Comparison of ENCODE assay signal across 39 cellular contexts in the genomic region with DNA sequence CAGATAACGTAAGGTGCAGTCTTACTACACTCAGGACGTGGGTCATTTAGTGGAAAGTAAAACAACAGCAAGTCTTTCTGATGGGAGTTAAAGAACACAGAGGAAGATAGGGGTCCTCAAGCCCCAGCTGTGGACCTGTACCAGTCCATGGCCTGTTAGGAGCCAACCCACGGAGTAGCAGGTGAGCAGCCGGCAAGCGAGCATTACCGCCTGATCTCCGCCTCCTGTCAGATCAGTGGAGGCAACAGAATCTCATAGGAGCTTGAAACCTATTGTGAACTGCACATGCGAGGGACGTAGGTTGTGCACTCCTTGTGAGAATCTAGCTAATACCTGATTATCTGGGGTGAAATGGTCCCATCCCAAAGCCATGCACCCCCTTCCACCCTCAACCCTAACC.
"Had no signal": no experiment of that assay in that cellular context is flagged by ENCODE, and none has a peak within 500 bp of the region (broad histone marks: within the 10 kb centered on the region; RNA-seq: fewer than 3 reads in every experiment).

No MANE protein-coding gene starts in this region.

- H3K9me3 Mint-ChIP-seq: activated naive CD4-positive, alpha-beta T cell treated with anti-CD3 and anti-CD28 coated beads, Interleukin-2, amount 50 U/mL, for 24 hours; activated naive CD8-positive, alpha-beta T cell treated with anti-CD3 and anti-CD28 coated beads, Interleukin-2, amount 50 U/mL, for 24 hours; brain had no signal

- H3K27ac ChIP-seq: adrenal gland, ascending aorta, body of pancreas, brain microvascular endothelial cell, breast epithelium, cardiac muscle cell had no signal

- ATAC-seq: activated naive CD4-positive, alpha-beta T cell treated with anti-CD3 and anti-CD28 coated beads, Interleukin-2, amount 50 U/mL, for 72 hours; activated naive CD8-positive, alpha-beta T cell treated with anti-CD3 and anti-CD28 coated beads, Interleukin-2, amount 50 U/mL, for 24 hours; activated T-cell treated with anti-CD3 and anti-CD28 coated beads, Interleukin-2, amount 50 U/mL, for 4 hours; activated T-cell treated with anti-CD3 and anti-CD28 coated beads, Interleukin-2, amount 50 U/mL, for 72 hours; activated T-helper 17 cell treated with anti-CD3 and anti-CD28 coated beads, Interleukin-2, amount 50 U/mL, for 72 hours; body of pancreas had no signal

- H3K4me3 ChIP-seq: adrenal gland, ascending aorta, body of pancreas, breast epithelium, cardiac muscle cell had no signal

- DNase-seq: activated gamma-delta T cell; activated gamma-delta T cell treated with Interleukin-2 at 50 U/mL for 16 hours; activated naive CD4-positive, alpha-beta T cell; activated naive CD4-positive, alpha-beta T cell treated with anti-CD3 and anti-CD28 coated beads for 36 hours; activated naive CD4-positive, alpha-beta T cell treated with anti-CD3 and anti-CD28 coated beads, Interleukin-2, amount 10 ng/mL, durations not matched to agents 7 days and 5 days; activated naive CD4-positive, alpha-beta T cell treated with anti-CD3 and anti-CD28 coated beads, Interleukin-2, amount 50 U/mL, for 16 hours; activated naive CD4-positive, alpha-beta T cell treated with Interleukin-2 at 50 U/mL for 16 hours; activated naive CD8-positive, alpha-beta T cell treated with anti-CD3 and anti-CD28 coated beads for 36 hours; activated naive CD8-positive, alpha-beta T cell treated with anti-CD3 and anti-CD28 coated beads, Interleukin-2, amount 10 ng/mL, durations not matched to agents 7 days and 5 days; activated naive CD8-positive, alpha-beta T cell treated with anti-CD3 and anti-CD28 coated beads, Interleukin-2, amount 50 U/mL, for 24 hours; activated T-cell treated with anti-CD3 and anti-CD28 coated beads for 4 hours; activated T-cell treated with anti-CD3 and anti-CD28 coated beads, Interleukin-2, amount 50 U/mL, for 1 hour; activated T-cell treated with anti-CD3 and anti-CD28 coated beads, Interleukin-2, amount 50 U/mL, for 24 hours; activated T-cell treated with anti-CD3 and anti-CD28 coated beads, Interleukin-2, amount 50 U/mL, for 4 hours; activated T-cell treated with anti-CD3 and anti-CD28 coated beads, Interleukin-2, amount 50 U/mL, for 48 hours; activated T-cell treated with anti-CD3 and anti-CD28 coated beads, Interleukin-2, amount 50 U/mL, for 72 hours; adrenal gland; amniotic stem cell; amygdala; anterior cingulate cortex; aorta; body of pancreas; brain microvascular endothelial cell; caudate nucleus; central memory CD4-positive, alpha-beta T cell; cerebellar nuclear complex had no signal

- H3K36me3 ChIP-seq: adrenal gland, ascending aorta, brain microvascular endothelial cell, breast epithelium, cardiac muscle cell had no signal

- H3K4me1 Mint-ChIP-seq: activated naive CD4-positive, alpha-beta T cell treated with anti-CD3 and anti-CD28 coated beads, Interleukin-2, amount 10 ng/mL, durations not matched to agents 7 days and 5 days; activated naive CD4-positive, alpha-beta T cell treated with anti-CD3 and anti-CD28 coated beads, Interleukin-2, amount 50 U/mL, for 24 hours; activated naive CD8-positive, alpha-beta T cell treated with anti-CD3 and anti-CD28 coated beads for 36 hours; activated naive CD8-positive, alpha-beta T cell treated with anti-CD3 and anti-CD28 coated beads, Interleukin-2, amount 10 ng/mL, durations not matched to agents 7 days and 5 days; activated naive CD8-positive, alpha-beta T cell treated with anti-CD3 and anti-CD28 coated beads, Interleukin-2, amount 50 U/mL, for 24 hours; activated T-helper 17 cell treated with anti-CD3 and anti-CD28 coated beads, Interleukin-2, amount 50 U/mL, for 72 hours; brain; central memory CD8-positive, alpha-beta T cell had no signal

- H3K9me3 ChIP-seq: adrenal gland, ascending aorta, body of pancreas, breast epithelium had no signal

- H3K27me3 Mint-ChIP-seq: activated naive CD4-positive, alpha-beta T cell treated with anti-CD3 and anti-CD28 coated beads, Interleukin-2, amount 10 ng/mL, durations not matched to agents 7 days and 5 days; activated naive CD4-positive, alpha-beta T cell treated with anti-CD3 and anti-CD28 coated beads, Interleukin-2, amount 50 U/mL, for 24 hours; activated naive CD8-positive, alpha-beta T cell; activated naive CD8-positive, alpha-beta T cell treated with anti-CD3 and anti-CD28 coated beads for 36 hours; activated naive CD8-positive, alpha-beta T cell treated with anti-CD3 and anti-CD28 coated beads, Interleukin-2, amount 10 ng/mL, durations not matched to agents 7 days and 5 days; activated naive CD8-positive, alpha-beta T cell treated with anti-CD3 and anti-CD28 coated beads, Interleukin-2, amount 50 U/mL, for 24 hours; activated T-cell treated with anti-CD3 and anti-CD28 coated beads, Interleukin-2, amount 50 U/mL, for 24 hours; activated T-helper 17 cell treated with anti-CD3 and anti-CD28 coated beads, Interleukin-2, amount 50 U/mL, for 72 hours; brain; central memory CD8-positive, alpha-beta T cell had no signal

- H3K27me3 ChIP-seq: adrenal gland, ascending aorta, body of pancreas, brain microvascular endothelial cell, breast epithelium, cardiac muscle cell had no signal

- H3K27ac Mint-ChIP-seq: activated naive CD4-positive, alpha-beta T cell treated with anti-CD3 and anti-CD28 coated beads for 36 hours; activated naive CD4-positive, alpha-beta T cell treated with anti-CD3 and anti-CD28 coated beads, Interleukin-2, amount 10 ng/mL, durations not matched to agents 7 days and 5 days; activated naive CD4-positive, alpha-beta T cell treated with anti-CD3 and anti-CD28 coated beads, Interleukin-2, amount 50 U/mL, for 24 hours; activated naive CD4-positive, alpha-beta T cell treated with anti-CD3 and anti-CD28 coated beads, Interleukin-2, amount 50 U/mL, for 72 hours; activated naive CD8-positive, alpha-beta T cell; activated naive CD8-positive, alpha-beta T cell treated with anti-CD3 and anti-CD28 coated beads for 36 hours; activated naive CD8-positive, alpha-beta T cell treated with anti-CD3 and anti-CD28 coated beads, Interleukin-2, amount 10 ng/mL, durations not matched to agents 7 days and 5 days; activated naive CD8-positive, alpha-beta T cell treated with anti-CD3 and anti-CD28 coated beads, Interleukin-2, amount 50 U/mL, for 24 hours; activated T-cell treated with anti-CD3 and anti-CD28 coated beads, Interleukin-2, amount 50 U/mL, for 24 hours; activated T-cell treated with anti-CD3 and anti-CD28 coated beads, Interleukin-2, amount 50 U/mL, for 72 hours; activated T-helper 1 cell treated with anti-CD3 and anti-CD28 coated beads, Interleukin-12 subunit alpha, Interleukin-12 subunit beta, Interleukin-2, Interleukin-4 antibody, amounts not matched to agents 30 ng/mL and 10 ng/mL and 1 ng/mL, durations not matched to agents 14 hours and 24 hours and 36 hours; activated T-helper 17 cell treated with anti-CD3 and anti-CD28 coated beads, Interleukin-2, amount 50 U/mL, for 72 hours; activated T-helper 2 cell treated with anti-CD3 and anti-CD28 coated beads, Interferon-gamma antibody, Interleukin-2, Interleukin-4, amounts not matched to agents 10 μg/mL and 5 μg/mL and 100 μg/mL, durations not matched to agents 14 hours and 24 hours and 36 hours; brain had no signal

- H3K36me3 Mint-ChIP-seq: activated naive CD4-positive, alpha-beta T cell treated with anti-CD3 and anti-CD28 coated beads, Interleukin-2, amount 10 ng/mL, durations not matched to agents 7 days and 5 days; activated naive CD4-positive, alpha-beta T cell treated with anti-CD3 and anti-CD28 coated beads, Interleukin-2, amount 50 U/mL, for 24 hours; activated naive CD8-positive, alpha-beta T cell; activated naive CD8-positive, alpha-beta T cell treated with anti-CD3 and anti-CD28 coated beads for 36 hours; activated naive CD8-positive, alpha-beta T cell treated with anti-CD3 and anti-CD28 coated beads, Interleukin-2, amount 10 ng/mL, durations not matched to agents 7 days and 5 days; brain had no signal

- FAIRE-seq: astrocyte, bronchial epithelial cell had no signal

- H3K4me3 Mint-ChIP-seq: activated naive CD4-positive, alpha-beta T cell treated with anti-CD3 and anti-CD28 coated beads for 36 hours; activated naive CD4-positive, alpha-beta T cell treated with anti-CD3 and anti-CD28 coated beads, Interleukin-2, amount 10 ng/mL, durations not matched to agents 7 days and 5 days; activated naive CD4-positive, alpha-beta T cell treated with anti-CD3 and anti-CD28 coated beads, Interleukin-2, amount 50 U/mL, for 24 hours; activated naive CD8-positive, alpha-beta T cell; activated naive CD8-positive, alpha-beta T cell treated with anti-CD3 and anti-CD28 coated beads for 36 hours; activated naive CD8-positive, alpha-beta T cell treated with anti-CD3 and anti-CD28 coated beads, Interleukin-2, amount 10 ng/mL, durations not matched to agents 7 days and 5 days; activated naive CD8-positive, alpha-beta T cell treated with anti-CD3 and anti-CD28 coated beads, Interleukin-2, amount 50 U/mL, for 24 hours; activated T-cell treated with anti-CD3 and anti-CD28 coated beads, Interleukin-2, amount 50 U/mL, for 24 hours; activated T-cell treated with anti-CD3 and anti-CD28 coated beads, Interleukin-2, amount 50 U/mL, for 4 hours; activated T-cell treated with anti-CD3 and anti-CD28 coated beads, Interleukin-2, amount 50 U/mL, for 72 hours; activated T-helper 1 cell treated with anti-CD3 and anti-CD28 coated beads, Interleukin-12 subunit alpha, Interleukin-12 subunit beta, Interleukin-2, Interleukin-4 antibody, amounts not matched to agents 30 ng/mL and 10 ng/mL and 1 ng/mL, durations not matched to agents 14 hours and 24 hours and 36 hours; activated T-helper 17 cell treated with anti-CD3 and anti-CD28 coated beads, Interleukin-2, amount 50 U/mL, for 72 hours; brain; central memory CD8-positive, alpha-beta T cell had no signal

- H3K4me1 ChIP-seq: adrenal gland, ascending aorta, body of pancreas, breast epithelium had no signal
